1 cellular context compared by ENCODE assay signal in genomic region chr3:138441742-138442141, GRCh38.
TF ChIP-seq lines count a peak whose summit lies in the region.

No MANE protein-coding gene starts in this region.

TF ChIP-seq in K562, 482 proteins besides CTCF, POLR2A, EP300 and RAD21 (continued from another document):
- TF ChIP-seq CEBPZ (IDR thresholded peaks at IDR 0.05; ENCODE audit: borderline replicate concordance, low read depth, low read length): no peak
- TF ChIP-seq ZKSCAN8 (CRISPR knock-in tag; IDR thresholded peaks at IDR 0.05): no peak
- no peak for TF ChIP-seq TFAP4 (CRISPR knock-in tag; IDR thresholded peaks at IDR 0.05; ENCODE audit: borderline replicate concordance)
- TF ChIP-seq CBX8 (IDR thresholded peaks at IDR 0.05; ENCODE audit: borderline replicate concordance, extremely low read depth, low read depth, low read length, poor library complexity, severe bottlenecking): no peak
- no peak for TF ChIP-seq TGIF2 (CRISPR knock-in tag; IDR thresholded peaks at IDR 0.05)
- no peak for TF ChIP-seq MYC (IDR thresholded peaks at IDR 0.05; ENCODE audit: low read depth, low read length)
- no peak for TF ChIP-seq MYC (CRISPR knock-in tag; IDR thresholded peaks at IDR 0.05; ENCODE audit: borderline replicate concordance, low read depth)
- no peak for TF ChIP-seq ZNF12 (CRISPR knock-in tag; IDR thresholded peaks at IDR 0.05)
- no peak for TF ChIP-seq NFIX (CRISPR knock-in tag; IDR thresholded peaks at IDR 0.05; ENCODE audit: low read depth)
